Comparison of ENCODE assay signal across 5 cellular contexts in genomic region chr19:11332822-11333221, GRCh38. TPM values are rescaled to one million over a fixed set of nuclear protein-coding genes. Genes with fewer than 3 reads are reported as not detected.
"Had no signal": no experiment of that assay in that cellular context is flagged by ENCODE, and none has a peak within 500 bp of the region (broad histone marks: within the 10 kb centered on the region; RNA-seq: fewer than 3 reads in every experiment).

No MANE protein-coding gene starts in this region.

- H3K9me3 ChIP-seq: HAP-1 had no signal

- DNase-seq: GOT3, H7, IMR-90, KBM-7 had no signal

- H3K4me3 ChIP-seq: HAP-1 had no signal

RNA-seq across cellular contexts. Expression of gene TSPAN16, which starts 36.9 kb away (rescaled TPM):
- polyA plus RNA-seq: IMR-90 had no signal
